ENCODE assay signal across 1 cellular context in the genomic region with DNA sequence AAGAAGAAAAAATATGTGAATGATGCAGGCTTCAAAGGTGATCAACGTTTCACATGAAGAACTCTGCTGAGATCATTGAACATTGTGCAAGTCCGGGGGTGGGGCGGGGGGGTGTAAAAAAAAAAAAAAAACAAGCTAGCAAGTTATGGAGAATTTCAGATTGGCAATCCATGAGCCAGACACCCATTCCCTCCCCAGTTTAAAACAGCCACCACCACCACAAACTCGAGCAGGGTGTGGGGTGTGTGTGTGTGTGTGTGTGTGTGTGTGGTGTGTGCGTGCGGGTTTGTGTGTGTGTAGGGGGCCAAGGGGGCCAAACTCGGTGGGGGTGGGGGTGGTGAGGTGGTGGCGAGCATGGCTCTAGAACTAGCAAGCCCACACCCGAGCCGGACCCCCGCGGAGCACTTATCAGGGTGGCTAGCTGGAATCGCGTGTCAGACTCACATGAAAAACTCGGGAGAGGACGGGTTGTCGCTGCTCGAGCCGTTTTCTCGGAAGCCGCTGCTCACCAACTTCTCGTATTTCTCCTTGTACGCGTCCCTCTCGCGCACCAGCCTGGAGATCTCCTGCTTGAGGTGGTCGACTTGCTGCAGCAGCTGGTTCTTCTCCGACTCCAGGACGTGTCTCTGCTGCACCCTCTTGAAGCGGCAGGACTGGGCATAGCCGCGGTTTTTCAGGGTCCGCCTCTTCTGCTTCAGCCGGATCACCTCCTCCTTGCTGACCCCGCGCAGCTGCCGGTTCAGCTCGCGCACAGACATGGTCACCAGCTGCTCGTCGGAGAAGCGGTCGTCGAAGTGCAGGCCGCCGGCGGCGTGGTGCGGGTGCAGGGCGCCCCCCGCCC.
TF ChIP-seq lines count a peak whose summit lies in the region.

No MANE protein-coding gene starts in this region.

TF ChIP-seq in GM23338, 12 proteins besides CTCF, POLR2A, EP300 and RAD21 (continued from another document):
- TF ChIP-seq, protein P1, sequence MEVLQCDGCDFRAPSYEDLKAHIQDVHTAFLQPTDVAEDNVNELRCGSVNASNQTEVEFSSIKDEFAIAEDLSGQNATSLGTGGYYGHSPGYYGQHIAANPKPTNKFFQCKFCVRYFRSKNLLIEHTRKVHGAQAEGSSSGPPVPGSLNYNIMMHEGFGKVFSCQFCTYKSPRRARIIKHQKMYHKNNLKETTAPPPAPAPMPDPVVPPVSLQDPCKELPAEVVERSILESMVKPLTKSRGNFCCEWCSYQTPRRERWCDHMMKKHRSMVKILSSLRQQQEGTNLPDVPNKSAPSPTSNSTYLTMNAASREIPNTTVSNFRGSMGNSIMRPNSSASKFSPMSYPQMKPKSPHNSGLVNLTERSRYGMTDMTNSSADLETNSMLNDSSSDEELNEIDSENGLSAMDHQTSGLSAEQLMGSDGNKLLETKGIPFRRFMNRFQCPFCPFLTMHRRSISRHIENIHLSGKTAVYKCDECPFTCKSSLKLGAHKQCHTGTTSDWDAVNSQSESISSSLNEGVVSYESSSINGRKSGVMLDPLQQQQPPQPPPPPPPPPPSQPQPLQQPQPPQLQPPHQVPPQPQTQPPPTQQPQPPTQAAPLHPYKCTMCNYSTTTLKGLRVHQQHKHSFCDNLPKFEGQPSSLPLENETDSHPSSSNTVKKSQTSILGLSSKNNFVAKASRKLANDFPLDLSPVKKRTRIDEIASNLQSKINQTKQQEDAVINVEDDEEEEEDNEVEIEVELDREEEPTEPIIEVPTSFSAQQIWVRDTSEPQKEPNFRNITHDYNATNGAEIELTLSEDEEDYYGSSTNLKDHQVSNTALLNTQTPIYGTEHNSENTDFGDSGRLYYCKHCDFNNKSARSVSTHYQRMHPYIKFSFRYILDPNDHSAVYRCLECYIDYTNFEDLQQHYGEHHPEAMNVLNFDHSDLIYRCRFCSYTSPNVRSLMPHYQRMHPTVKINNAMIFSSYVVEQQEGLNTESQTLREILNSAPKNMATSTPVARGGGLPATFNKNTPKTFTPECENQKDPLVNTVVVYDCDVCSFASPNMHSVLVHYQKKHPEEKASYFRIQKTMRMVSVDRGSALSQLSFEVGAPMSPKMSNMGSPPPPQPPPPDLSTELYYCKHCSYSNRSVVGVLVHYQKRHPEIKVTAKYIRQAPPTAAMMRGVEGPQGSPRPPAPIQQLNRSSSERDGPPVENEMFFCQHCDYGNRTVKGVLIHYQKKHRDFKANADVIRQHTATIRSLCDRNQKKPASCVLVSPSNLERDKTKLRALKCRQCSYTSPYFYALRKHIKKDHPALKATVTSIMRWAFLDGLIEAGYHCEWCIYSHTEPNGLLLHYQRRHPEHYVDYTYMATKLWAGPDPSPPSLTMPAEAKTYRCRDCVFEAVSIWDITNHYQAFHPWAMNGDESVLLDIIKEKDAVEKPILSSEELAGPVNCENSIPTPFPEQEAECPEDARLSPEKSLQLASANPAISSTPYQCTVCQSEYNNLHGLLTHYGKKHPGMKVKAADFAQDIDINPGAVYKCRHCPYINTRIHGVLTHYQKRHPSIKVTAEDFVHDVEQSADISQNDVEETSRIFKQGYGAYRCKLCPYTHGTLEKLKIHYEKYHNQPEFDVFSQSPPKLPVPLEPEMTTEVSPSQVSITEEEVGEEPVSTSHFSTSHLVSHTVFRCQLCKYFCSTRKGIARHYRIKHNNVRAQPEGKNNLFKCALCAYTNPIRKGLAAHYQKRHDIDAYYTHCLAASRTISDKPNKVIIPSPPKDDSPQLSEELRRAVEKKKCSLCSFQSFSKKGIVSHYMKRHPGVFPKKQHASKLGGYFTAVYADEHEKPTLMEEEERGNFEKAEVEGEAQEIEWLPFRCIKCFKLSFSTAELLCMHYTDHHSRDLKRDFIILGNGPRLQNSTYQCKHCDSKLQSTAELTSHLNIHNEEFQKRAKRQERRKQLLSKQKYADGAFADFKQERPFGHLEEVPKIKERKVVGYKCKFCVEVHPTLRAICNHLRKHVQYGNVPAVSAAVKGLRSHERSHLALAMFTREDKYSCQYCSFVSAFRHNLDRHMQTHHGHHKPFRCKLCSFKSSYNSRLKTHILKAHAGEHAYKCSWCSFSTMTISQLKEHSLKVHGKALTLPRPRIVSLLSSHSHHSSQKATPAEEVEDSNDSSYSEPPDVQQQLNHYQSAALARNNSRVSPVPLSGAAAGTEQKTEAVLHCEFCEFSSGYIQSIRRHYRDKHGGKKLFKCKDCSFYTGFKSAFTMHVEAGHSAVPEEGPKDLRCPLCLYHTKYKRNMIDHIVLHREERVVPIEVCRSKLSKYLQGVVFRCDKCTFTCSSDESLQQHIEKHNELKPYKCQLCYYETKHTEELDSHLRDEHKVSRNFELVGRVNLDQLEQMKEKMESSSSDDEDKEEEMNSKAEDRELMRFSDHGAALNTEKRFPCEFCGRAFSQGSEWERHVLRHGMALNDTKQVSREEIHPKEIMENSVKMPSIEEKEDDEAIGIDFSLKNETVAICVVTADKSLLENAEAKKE (CRISPR knock-in tag; IDR thresholded peaks at IDR 0.05): no peak
- no peak for TF ChIP-seq EZH2phosphoT487 (IDR thresholded peaks at IDR 0.05; ENCODE audit: unreplicated experiment)
- TF ChIP-seq ZNF331 (CRISPR knock-in tag; IDR thresholded peaks at IDR 0.05; ENCODE audit: low read depth): no peak
- TF ChIP-seq CREB1 (CRISPR knock-in tag; IDR thresholded peaks at IDR 0.05; ENCODE audit: low read depth): no peak
